ENCODE assay signal across 8 cellular contexts in the genomic region with DNA sequence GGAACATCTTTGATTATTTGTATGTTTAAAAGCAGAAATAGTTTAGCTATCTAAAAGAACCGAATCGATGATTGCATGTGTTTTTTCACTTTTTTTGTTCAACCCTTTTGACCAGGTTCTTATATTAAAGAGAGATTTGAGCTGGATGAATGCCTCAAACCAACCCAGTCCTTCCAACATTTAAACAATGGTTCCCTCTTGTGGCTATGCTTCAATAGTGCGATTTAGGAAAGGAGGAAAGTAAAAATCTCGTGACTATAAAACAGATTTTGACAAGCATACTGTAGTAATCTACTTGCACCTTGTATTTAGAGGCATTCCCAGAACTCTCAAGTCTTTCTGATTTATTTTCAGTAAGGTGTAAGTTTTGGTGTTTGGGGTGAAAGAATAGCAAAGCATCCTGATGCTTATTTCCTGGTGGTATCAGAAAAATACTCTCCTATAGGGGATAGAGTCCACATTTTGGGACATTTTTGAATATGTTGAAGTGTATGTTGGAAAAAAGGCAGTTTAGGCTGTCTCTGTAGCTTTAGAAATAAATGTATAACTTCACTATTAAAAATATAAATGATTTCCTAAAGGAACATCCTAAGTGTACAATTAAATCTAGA.
A peak's percentile ranks its signal among the peaks of the same experiment; 100 is the strongest.
DNase-seq lines count a peak whose midpoint lies in the region; TF ChIP-seq lines count a peak whose summit lies in the region.

No MANE protein-coding gene starts in this region.

- H3K4me1 ChIP-seq in ovary (ENCODE audit: insufficient read depth) = no peaks in the 10 kb centered on the region

- H3K4me3 Mint-ChIP-seq in chondrocyte (ENCODE audit: unreplicated experiment) (no peak overlapping the region), nephron progenitor cell (no peak overlapping the region)

- TF ChIP-seq EP300 in ovary (IDR thresholded peaks at IDR 0.05) = no peak

- no peak overlapping the region for H3K4me3 ChIP-seq in ovary

- TF ChIP-seq CTCF in chondrocyte (IDR thresholded peaks at IDR 0.05) = peak; percentile 78
- peak; percentile 72 for TF ChIP-seq CTCF in nephron progenitor cell (IDR thresholded peaks at IDR 0.05)
- TF ChIP-seq CTCF in ovary (IDR thresholded peaks at IDR 0.05) = peak in 1 of 3 donors; percentile 17

- H3K4me1 Mint-ChIP-seq in chondrocyte (ENCODE audit: low read depth) (no peaks in the 10 kb centered on the region), nephron progenitor cell (peaks cover 15% of the 10 kb centered on the region)

- DNase-seq in DMS114 treated with DMSO at 0.1 percent for 48 hours (lab: John Stamatoyannopoulos, UW; ENCODE audit: unreplicated experiment) (peak; percentile 41), HT1080 (ENCODE audit: low read depth) (peak; percentile 46), NOMO-1 treated with DMSO at 0.1 percent for 48 hours (lab: John Stamatoyannopoulos, UW; ENCODE audit: unreplicated experiment) (peak; percentile 72), chondrocyte (ENCODE audit: low spot score) (no peak), nephron progenitor cell (no peak), ovary (no peak), cortex of kidney (lab: John Stamatoyannopoulos, UW) (no peak), ecto neural progenitor cell (ENCODE audit: low spot score) (no peak)

- H3K36me3 Mint-ChIP-seq in chondrocyte (ENCODE audit: low read depth) = no peaks in the 10 kb centered on the region
- no peaks in the 10 kb centered on the region for H3K36me3 Mint-ChIP-seq in nephron progenitor cell (ENCODE audit: low read depth)

- H3K27ac Mint-ChIP-seq in chondrocyte (ENCODE audit: unreplicated experiment) (no peak overlapping the region), nephron progenitor cell (no peak overlapping the region)

- no peaks in the 10 kb centered on the region for H3K36me3 ChIP-seq in ovary

- no peaks in the 10 kb centered on the region for H3K9me3 ChIP-seq in ovary

- no peaks in the 10 kb centered on the region for H3K9me3 Mint-ChIP-seq in chondrocyte (ENCODE audit: low read depth)
- no peaks in the 10 kb centered on the region for H3K9me3 Mint-ChIP-seq in nephron progenitor cell

- H3K27me3 Mint-ChIP-seq in chondrocyte (ENCODE audit: low read depth) = peaks cover 5% of the 10 kb centered on the region
- H3K27me3 Mint-ChIP-seq in nephron progenitor cell (ENCODE audit: low read depth, poor library complexity) = peaks cover 7% of the 10 kb centered on the region

- H3K27me3 ChIP-seq in ovary = no peaks in the 10 kb centered on the region

- intact Hi-C loops in ovary (cut with DNase I) = no loop called here

- WGBS in ovary, 3 donors = 0 to 3% (median 0%) methylated on average over 4 of the region's 4 CpGs

- TF ChIP-seq POLR2A in ovary (IDR thresholded peaks at IDR 0.05) = no peak

- no peak overlapping the region for H3K27ac ChIP-seq in ovary

Comparison
In these comparisons a context has a peak if more than half of its experiments do, and no peak if none do; other contexts are left out.
1. DNase-seq: peak in DMS114 treated with DMSO at 0.1 percent for 48 hours (single experiment), HT1080 (single experiment) and NOMO-1 treated with DMSO at 0.1 percent for 48 hours (single experiment); none in chondrocyte (single experiment), nephron progenitor cell (single experiment), ovary (0 of 5), cortex of kidney (single experiment) and ecto neural progenitor cell (single experiment).